ENCODE assay signal across 1 cellular context in the genomic region with DNA sequence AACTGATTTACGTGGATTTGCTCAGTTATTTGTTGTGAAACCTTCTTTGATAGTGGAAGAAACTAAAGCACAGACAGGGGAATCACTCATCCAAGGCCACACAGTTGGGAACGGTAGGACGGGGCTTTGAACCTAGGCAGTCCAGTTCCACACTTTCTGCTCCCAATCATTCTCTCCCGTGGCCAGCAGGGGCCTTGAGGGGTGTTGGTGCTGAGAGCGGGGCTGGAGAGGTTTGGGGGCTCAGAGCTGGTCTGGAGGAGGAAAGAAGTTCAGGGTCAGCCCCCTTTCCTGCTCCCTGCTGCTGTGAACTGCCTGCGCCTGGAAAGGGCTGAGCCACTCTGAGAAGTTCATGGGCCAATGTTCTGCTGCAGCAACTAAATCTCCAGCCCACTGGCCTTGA.
TF ChIP-seq lines count a peak whose summit lies in the region.

No MANE protein-coding gene starts in this region.

TF ChIP-seq in HCT116, 20 proteins besides CTCF, POLR2A, EP300 and RAD21 (continued from another document):
- TF ChIP-seq, protein P1, sequence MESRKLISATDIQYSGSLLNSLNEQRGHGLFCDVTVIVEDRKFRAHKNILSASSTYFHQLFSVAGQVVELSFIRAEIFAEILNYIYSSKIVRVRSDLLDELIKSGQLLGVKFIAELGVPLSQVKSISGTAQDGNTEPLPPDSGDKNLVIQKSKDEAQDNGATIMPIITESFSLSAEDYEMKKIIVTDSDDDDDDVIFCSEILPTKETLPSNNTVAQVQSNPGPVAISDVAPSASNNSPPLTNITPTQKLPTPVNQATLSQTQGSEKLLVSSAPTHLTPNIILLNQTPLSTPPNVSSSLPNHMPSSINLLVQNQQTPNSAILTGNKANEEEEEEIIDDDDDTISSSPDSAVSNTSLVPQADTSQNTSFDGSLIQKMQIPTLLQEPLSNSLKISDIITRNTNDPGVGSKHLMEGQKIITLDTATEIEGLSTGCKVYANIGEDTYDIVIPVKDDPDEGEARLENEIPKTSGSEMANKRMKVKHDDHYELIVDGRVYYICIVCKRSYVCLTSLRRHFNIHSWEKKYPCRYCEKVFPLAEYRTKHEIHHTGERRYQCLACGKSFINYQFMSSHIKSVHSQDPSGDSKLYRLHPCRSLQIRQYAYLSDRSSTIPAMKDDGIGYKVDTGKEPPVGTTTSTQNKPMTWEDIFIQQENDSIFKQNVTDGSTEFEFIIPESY (IDR thresholded peaks at IDR 0.05; ENCODE audit: extremely low read depth, insufficient replicate concordance, low read length) = no peak
- no peak for TF ChIP-seq POLR2AphosphoS5 (IDR thresholded peaks at IDR 0.05; ENCODE audit: low read depth, low read length)
- TF ChIP-seq SIN3A (IDR thresholded peaks at IDR 0.05; ENCODE audit: low read depth) = no peak
- TF ChIP-seq YY1 (IDR thresholded peaks at IDR 0.05; ENCODE audit: extremely low read depth, insufficient replicate concordance, low read depth, low read length) = no peak
- no peak for TF ChIP-seq SRF (IDR thresholded peaks at IDR 0.05; ENCODE audit: low read depth)
- TF ChIP-seq, protein P2, sequence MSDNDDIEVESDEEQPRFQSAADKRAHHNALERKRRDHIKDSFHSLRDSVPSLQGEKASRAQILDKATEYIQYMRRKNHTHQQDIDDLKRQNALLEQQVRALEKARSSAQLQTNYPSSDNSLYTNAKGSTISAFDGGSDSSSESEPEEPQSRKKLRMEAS (IDR thresholded peaks at IDR 0.05) = no peak
- no peak for TF ChIP-seq CEBPB (IDR thresholded peaks at IDR 0.05; ENCODE audit: low read depth)
- no peak for TF ChIP-seq SP1 (IDR thresholded peaks at IDR 0.05; ENCODE audit: low read depth)
